In genomic region chr19:43754312-43754561, GRCh38 we compare ENCODE assay signal across 8 cellular contexts. TPM values are rescaled to one million over a fixed set of nuclear protein-coding genes. Genes with fewer than 3 reads are reported as not detected.
DNase-seq lines count a peak whose midpoint lies in the region; ATAC-seq and TF ChIP-seq lines count a peak whose summit lies in the region.

No MANE protein-coding gene starts in this region.

- ATAC-seq in left ventricle myocardium superior (no peak), memory B cell (ENCODE audit: low read depth) (peak; percentile 35)

- H3K4me1 ChIP-seq in right atrium auricular region: peaks cover 0 to 31% of the 10 kb centered on the region in 2 donors
- peaks cover 3% of the 10 kb centered on the region for H3K4me1 ChIP-seq in urinary bladder (ENCODE audit: insufficient read depth)

- intact Hi-C loops in left ventricle myocardium superior (cut with micrococcal nuclease): no loop called here

- in situ Hi-C loops in astrocyte of the spinal cord (cut with HindIII; ENCODE audit: low sequenced_read_pairs): no loop called here

- H3K9me3 ChIP-seq in right atrium auricular region: no peaks in the 10 kb centered on the region

- no peak for DNase-seq in right atrium auricular region (ENCODE audit: low spot score)
- DNase-seq in left ventricle myocardium superior: no peak
- no peak for DNase-seq in astrocyte of the spinal cord (ENCODE audit: low read depth, low spot score)
- DNase-seq in memory B cell (ENCODE audit: low spot score in 2 of 2): no peak
- DNase-seq in NCI-H82 treated with DMSO at 0.1 percent for 48 hours (lab: John Stamatoyannopoulos, UW; ENCODE audit: unreplicated experiment): no peak
- DNase-seq in NCI-H1048 (lab: John Stamatoyannopoulos, UW): no peak
- DNase-seq in NCI-H1694 (lab: John Stamatoyannopoulos, UW): no peak

- peak overlapping the region; percentile 99 for H3K27ac ChIP-seq in right atrium auricular region
- peak overlapping the region; percentile 98 for H3K27ac ChIP-seq in urinary bladder (ENCODE audit: low read depth)

- peak overlapping the region; percentile 63 to 75 for H3K4me3 ChIP-seq in right atrium auricular region
- H3K4me3 ChIP-seq in astrocyte of the spinal cord (ENCODE audit: low read depth, low read length): peak overlapping the region; percentile 83
- H3K4me3 ChIP-seq in urinary bladder (ENCODE audit: low read depth, low read length): peak overlapping the region; percentile 46

- H3K36me3 ChIP-seq in right atrium auricular region (peaks cover 15% of the 10 kb centered on the region), urinary bladder (ENCODE audit: insufficient read depth) (peaks cover 2% of the 10 kb centered on the region)

- H3K9me3 Mint-ChIP-seq in memory B cell: no peaks in the 10 kb centered on the region

- H3K4me3 Mint-ChIP-seq in memory B cell: peak overlapping the region; percentile 93

- H3K27me3 Mint-ChIP-seq in memory B cell: no peaks in the 10 kb centered on the region

- no peaks in the 10 kb centered on the region for H3K27me3 ChIP-seq in right atrium auricular region

- TF ChIP-seq CTCF in right atrium auricular region (IDR thresholded peaks at IDR 0.05) (no peak), astrocyte of the spinal cord (IDR thresholded peaks at IDR 0.05; ENCODE audit: low read depth, low read length) (no peak)

- H3K4me1 Mint-ChIP-seq in memory B cell: peaks cover 42% of the 10 kb centered on the region

- under 1% methylated on average over 19 of the region's 19 CpGs for WGBS in urinary bladder

- peaks cover 14% of the 10 kb centered on the region for H3K36me3 Mint-ChIP-seq in memory B cell

- H3K27ac Mint-ChIP-seq in memory B cell: peak overlapping the region; percentile 99

RNA-seq across cellular contexts. Expression of gene SMG9, which starts 0.5 kb away (rescaled TPM):
- total RNA-seq in right atrium auricular region (10 to 100 TPM in 1 of 2 donors, 1 to 10 TPM in 1; 8.0 to 11.0 TPM), left ventricle myocardium superior (17.9 TPM), urinary bladder (12.5 TPM)
- polyA plus RNA-seq in urinary bladder: 29.6 TPM

RNA-seq across cellular contexts. Expression of gene KCNN4, which starts 26.5 kb away (rescaled TPM):
- total RNA-seq in right atrium auricular region (1 to 10 TPM; 1.3 to 2.0 TPM), left ventricle myocardium superior (0.50 TPM), urinary bladder (4.3 TPM)
- polyA plus RNA-seq in urinary bladder: 14.3 TPM

RNA-seq across cellular contexts. Expression of gene IRGC, which starts 38.4 kb away (rescaled TPM):
- total RNA-seq in right atrium auricular region: not detected
- total RNA-seq in left ventricle myocardium superior: not detected
- not detected for total RNA-seq in urinary bladder
- not detected for polyA plus RNA-seq in urinary bladder

RNA-seq across cellular contexts. Expression of gene LYPD5, which starts 48.0 kb away (rescaled TPM):
- total RNA-seq in right atrium auricular region (1 to 10 TPM in 1 of 2 donors, under 1 TPM in 1; 0.63 to 3.9 TPM), left ventricle myocardium superior (0.89 TPM), urinary bladder (0.58 TPM)
- polyA plus RNA-seq in urinary bladder: 1.3 TPM
